4 cellular contexts compared by ENCODE assay signal in the genomic region with DNA sequence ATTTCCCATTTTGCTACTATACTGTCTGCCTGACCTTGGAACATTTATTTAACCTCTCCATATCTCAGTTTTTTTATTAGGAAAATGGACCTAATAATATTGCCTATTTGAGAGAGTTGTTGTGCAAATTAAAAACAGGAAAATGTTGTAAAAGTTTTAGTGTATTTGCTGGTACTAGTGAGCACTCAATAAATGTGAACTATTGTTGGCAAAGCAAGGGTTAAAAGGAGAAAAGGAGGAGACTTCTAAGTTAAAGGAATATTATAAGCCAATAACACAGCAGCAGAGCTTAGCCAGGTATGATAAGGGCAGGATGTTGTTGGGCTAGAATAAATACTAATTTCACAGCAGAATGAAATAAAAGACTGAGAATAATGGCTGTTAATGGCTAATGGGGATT.
"Had no signal": no experiment of that assay in that cellular context is flagged by ENCODE, and none has a peak within 500 bp of the region (broad histone marks: within the 10 kb centered on the region; RNA-seq: fewer than 3 reads in every experiment).

No MANE protein-coding gene starts in this region.

- DNase-seq: H9, HCEC 1CT had no signal

- H3K9me3 Mint-ChIP-seq: GM23338 had no signal

- H3K4me3 Mint-ChIP-seq: GM23338, H9, IgD-negative memory B cell had no signal

- H3K27ac Mint-ChIP-seq: GM23338, H9, IgD-negative memory B cell had no signal

- H3K27me3 Mint-ChIP-seq: IgD-negative memory B cell had no signal

- H3K4me2 ChIP-seq: GM23338 had no signal

- H3K4me3 ChIP-seq: GM23338 had no signal

- H3K36me3 Mint-ChIP-seq: IgD-negative memory B cell had no signal

- H3K4me1 Mint-ChIP-seq: IgD-negative memory B cell had no signal
